ENCODE assay signal across 26 cellular contexts in genomic region chr1:25718738-25719137, GRCh38.
"Had no signal": no experiment of that assay in that cellular context is flagged by ENCODE, and none has a peak within 500 bp of the region (broad histone marks: within the 10 kb centered on the region; RNA-seq: fewer than 3 reads in every experiment).

No MANE protein-coding gene starts in this region.

- DNase-seq: activated CD4-positive, alpha-beta T cell treated with anti-CD3 and anti-CD28 coated beads, Interleukin-2, amount 10 ng/mL, durations not matched to agents 24 days and 14 days; activated CD4-positive, alpha-beta T cell treated with anti-CD3 and anti-CD28 coated beads, Interleukin-2, amount 50 U/mL, for 4 hours; activated CD8-positive, alpha-beta T cell treated with anti-CD3 and anti-CD28 coated beads for 36 hours; activated naive CD4-positive, alpha-beta T cell; activated naive CD4-positive, alpha-beta T cell treated with anti-CD3 and anti-CD28 coated beads, Interleukin-2, amount 50 U/mL, for 16 hours; activated T-cell treated with anti-CD3 and anti-CD28 coated beads, Interleukin-2, amount 50 U/mL, for 1 hour; activated T-cell treated with anti-CD3 and anti-CD28 coated beads, Interleukin-2, amount 50 U/mL, for 72 hours; anterior cingulate cortex; central memory CD4-positive, alpha-beta T cell; Karpas-422; KBM-7; NCI-H1105; NCI-H1417 treated with DMSO at 0.1 percent for 48 hours; NCI-H2029; NCI-H2107; NCI-H226; NCI-H524 treated with DMSO at 0.1 percent for 48 hours; PC-3; Peyer's patch; RPMI8226; SHP77 treated with DMSO at 0.1 percent for 48 hours; SW 1271; T-helper 1 cell; T1000 had no signal

- H3K36me3 ChIP-seq: Peyer's patch had no signal

- H3K9me3 Mint-ChIP-seq: activated T-helper 17 cell treated with anti-CD3 and anti-CD28 coated beads, Interleukin-2, amount 50 U/mL, for 72 hours had no signal

- H3K27ac Mint-ChIP-seq: activated CD4-positive, alpha-beta T cell treated with anti-CD3 and anti-CD28 coated beads, Interleukin-2, amount 10 ng/mL, durations not matched to agents 24 days and 14 days; activated CD8-positive, alpha-beta T cell treated with anti-CD3 and anti-CD28 coated beads for 36 hours; activated T-cell treated with anti-CD3 and anti-CD28 coated beads, Interleukin-2, amount 50 U/mL, for 72 hours; activated T-helper 17 cell treated with anti-CD3 and anti-CD28 coated beads, Interleukin-2, amount 50 U/mL, for 72 hours had no signal

- H3K4me1 ChIP-seq: Peyer's patch had no signal

- H3K4me3 ChIP-seq: Peyer's patch had no signal

- ATAC-seq: activated CD8-positive, alpha-beta T cell treated with anti-CD3 and anti-CD28 coated beads for 36 hours; activated T-cell treated with anti-CD3 and anti-CD28 coated beads, Interleukin-2, amount 50 U/mL, for 72 hours; activated T-helper 17 cell treated with anti-CD3 and anti-CD28 coated beads, Interleukin-2, amount 50 U/mL, for 72 hours; PC-3 had no signal

- H3K27ac ChIP-seq: Peyer's patch had no signal

- H3K27me3 ChIP-seq: Peyer's patch had no signal

- H3K9me3 ChIP-seq: Peyer's patch had no signal

- H3K4me3 Mint-ChIP-seq: activated CD4-positive, alpha-beta T cell treated with anti-CD3 and anti-CD28 coated beads, Interleukin-2, amount 10 ng/mL, durations not matched to agents 24 days and 14 days; activated CD8-positive, alpha-beta T cell treated with anti-CD3 and anti-CD28 coated beads for 36 hours; activated T-cell treated with anti-CD3 and anti-CD28 coated beads, Interleukin-2, amount 50 U/mL, for 72 hours; activated T-helper 17 cell treated with anti-CD3 and anti-CD28 coated beads, Interleukin-2, amount 50 U/mL, for 72 hours; brain had no signal

- H3K27me3 Mint-ChIP-seq: activated CD8-positive, alpha-beta T cell treated with anti-CD3 and anti-CD28 coated beads for 36 hours; activated T-helper 17 cell treated with anti-CD3 and anti-CD28 coated beads, Interleukin-2, amount 50 U/mL, for 72 hours had no signal
